Comparison of ENCODE assay signal across 15 cellular contexts in the genomic region with DNA sequence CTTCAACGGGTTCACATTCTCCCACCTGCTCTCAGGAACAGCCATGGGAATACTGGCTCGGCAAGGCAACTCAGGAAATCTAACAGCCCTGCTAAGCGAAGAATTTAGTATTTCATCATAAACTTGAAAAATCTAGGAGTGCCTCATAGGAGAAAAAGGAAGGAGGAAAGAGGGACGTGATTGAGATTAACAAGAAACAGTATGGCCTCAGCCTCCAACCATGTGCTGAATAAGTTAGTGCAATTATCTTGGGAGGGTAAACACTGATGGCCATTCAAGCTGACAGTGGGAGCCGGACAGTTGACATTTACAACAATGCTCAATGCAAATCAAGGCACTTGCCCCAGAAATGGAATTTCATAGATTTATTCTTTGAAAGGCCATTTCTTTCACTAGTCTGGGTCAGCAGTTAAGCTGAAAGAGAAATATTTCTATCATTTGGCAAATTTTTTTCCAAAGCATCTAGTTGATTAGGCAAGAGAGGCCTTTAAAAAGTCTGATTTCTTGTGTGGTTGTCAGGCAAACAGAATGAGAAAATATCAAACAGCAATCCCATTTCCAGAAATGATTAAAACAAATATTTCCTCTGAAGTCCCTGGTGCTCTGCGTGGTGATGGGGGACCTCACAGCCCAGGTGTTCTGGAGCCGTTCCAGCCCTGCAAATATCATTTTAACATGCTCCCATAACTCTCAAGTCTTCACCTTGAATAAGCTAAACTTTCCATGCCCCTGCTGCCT.
A peak's percentile ranks its signal among the peaks of the same experiment; 100 is the strongest.
DNase-seq lines count a peak whose midpoint lies in the region; ATAC-seq, FAIRE-seq and TF ChIP-seq lines count a peak whose summit lies in the region.
"Had no signal": no experiment of that assay in that cellular context is flagged by ENCODE, and none has a peak within 500 bp of the region (broad histone marks: within the 10 kb centered on the region; RNA-seq: fewer than 3 reads in every experiment).

No MANE protein-coding gene starts in this region.

- H3K9me3 Mint-ChIP-seq in neural progenitor cell (no peaks in the 10 kb centered on the region), chondrocyte (ENCODE audit: low read depth) (no peaks in the 10 kb centered on the region)
- H3K9me3 Mint-ChIP-seq: activated B cell treated with CpG ODN at 0.5 μM for 24 hours; stimulated activated effector memory CD8-positive, alpha-beta T cell treated with anti-CD3 and anti-CD28 coated beads, Interleukin-12 subunit alpha, Interleukin-12 subunit beta, amount 100 ng/mL, for 72 hours had no signal

- peak; percentile 65 for FAIRE-seq in A549 (lab: Jason Lieb, UNC)

- H3K36me3 ChIP-seq in neural progenitor cell (no peaks in the 10 kb centered on the region), colonic mucosa (no peaks in the 10 kb centered on the region)

- H3K4me1 ChIP-seq in A549 = peaks cover 34% of the 10 kb centered on the region
- no peaks in the 10 kb centered on the region for H3K4me1 ChIP-seq in neural progenitor cell
- H3K4me1 ChIP-seq in colonic mucosa = no peaks in the 10 kb centered on the region
- H3K4me1 ChIP-seq: parathyroid adenoma had no signal

- H3K79me2 ChIP-seq in neural progenitor cell (ENCODE audit: low read depth) = no peaks in the 10 kb centered on the region
- H3K79me2 ChIP-seq: parathyroid adenoma had no signal

- peaks cover 18% of the 10 kb centered on the region for H3K4me1 Mint-ChIP-seq in neural progenitor cell
- peaks cover 18% of the 10 kb centered on the region for H3K4me1 Mint-ChIP-seq in chondrocyte (ENCODE audit: low read depth)
- H3K4me1 Mint-ChIP-seq: activated B cell treated with CpG ODN at 0.5 μM for 24 hours had no signal

- H4K20me1 ChIP-seq in neural progenitor cell (ENCODE audit: low read depth) = no peaks in the 10 kb centered on the region

- H3K36me3 Mint-ChIP-seq in neural progenitor cell (no peaks in the 10 kb centered on the region), chondrocyte (ENCODE audit: low read depth) (no peaks in the 10 kb centered on the region)
- H3K36me3 Mint-ChIP-seq: stimulated activated effector memory CD8-positive, alpha-beta T cell treated with anti-CD3 and anti-CD28 coated beads, Interleukin-12 subunit alpha, Interleukin-12 subunit beta, amount 100 ng/mL, for 72 hours had no signal

- H3K27me3 ChIP-seq in neural progenitor cell = no peaks in the 10 kb centered on the region
- H3K27me3 ChIP-seq in colonic mucosa = no peaks in the 10 kb centered on the region

- H3K9me3 ChIP-seq in A549 (no peaks in the 10 kb centered on the region), neural progenitor cell (ENCODE audit: low read depth) (no peaks in the 10 kb centered on the region), colonic mucosa (no peaks in the 10 kb centered on the region)

- H3F3A ChIP-seq in neural progenitor cell (ENCODE audit: low read depth) = no peaks in the 10 kb centered on the region

- WGBS in A549 (ENCODE audit: missing lambda C conversion rate) = 54% methylated on average over 7 of the region's 7 CpGs

- POLR2A ChIA-PET in A549 (lab: Yijun Ruan, JAX) = no interaction called here

- H3K27ac Mint-ChIP-seq in neural progenitor cell (peak overlapping the region; percentile 88), chondrocyte (ENCODE audit: unreplicated experiment) (no peak overlapping the region)
- H3K27ac Mint-ChIP-seq: activated B cell treated with CpG ODN at 0.5 μM for 24 hours; stimulated activated effector memory CD8-positive, alpha-beta T cell treated with anti-CD3 and anti-CD28 coated beads, Interleukin-12 subunit alpha, Interleukin-12 subunit beta, amount 100 ng/mL, for 72 hours had no signal

- H3K4me2 ChIP-seq in A549 (peak overlapping the region; percentile 55), neural progenitor cell (no peak overlapping the region)

- intact Hi-C loops in colonic mucosa (cut with DNase I) = no loop called here

- H2AFZ ChIP-seq in neural progenitor cell (replicated peaks) = no peak overlapping the region
- H2AFZ ChIP-seq: parathyroid adenoma had no signal

- H3K27ac ChIP-seq in A549 = peak overlapping the region; percentile 66 to 69
- H3K27ac ChIP-seq in neural progenitor cell = no peak overlapping the region
- H3K27ac ChIP-seq in colonic mucosa = no peak overlapping the region
- H3K27ac ChIP-seq: parathyroid adenoma had no signal

- no peak for TF ChIP-seq EP300 in A549 (IDR thresholded peaks at IDR 0.05)

- no peak for TF ChIP-seq CTCF in A549 (IDR thresholded peaks at IDR 0.05)
- no peak for TF ChIP-seq CTCF in neural progenitor cell (IDR thresholded peaks at IDR 0.05)
- no peak for TF ChIP-seq CTCF in chondrocyte (IDR thresholded peaks at IDR 0.05)
- no peak for TF ChIP-seq CTCF in colonic mucosa (IDR thresholded peaks at IDR 0.05)

- CTCF ChIA-PET in A549 (lab: Yijun Ruan, JAX) = interaction anchor here (1.0 kb wide), 2 partner anchors 39 to 162 kb away, joined by 3 read pairs; no protein-coding TSS in a partner anchor

- no peak for TF ChIP-seq POLR2A in A549 (IDR thresholded peaks at IDR 0.05; ENCODE audit: low read length)

- ATAC-seq in A549 (peak; percentile 11 to 38; a peak in 3 of 6 replicates), HG02840 (IDR thresholded peaks at IDR 0.05; ENCODE audit: low FRiP score, unreplicated experiment) (no peak), GM18520 (IDR thresholded peaks at IDR 0.05; ENCODE audit: unreplicated experiment) (no peak)
- ATAC-seq: stimulated activated effector memory CD8-positive, alpha-beta T cell treated with anti-CD3 and anti-CD28 coated beads, Interleukin-12 subunit alpha, Interleukin-12 subunit beta, amount 100 ng/mL, for 72 hours had no signal

- DNase-seq in A549 (ENCODE audit: low read depth in 1 of 2, low spot score in 1 of 2) = no peak
- peak; percentile 57 for DNase-seq in NCI-H1417 treated with DMSO at 0.1 percent for 48 hours (lab: John Stamatoyannopoulos, UW)
- peak; percentile 9 for DNase-seq in dermis blood vessel endothelial cell
- no peak for DNase-seq in neural progenitor cell (ENCODE audit: low spot score)
- DNase-seq in chondrocyte (ENCODE audit: low spot score) = no peak
- DNase-seq in colonic mucosa = no peak
- DNase-seq: activated B cell treated with CpG ODN at 0.5 μM for 24 hours; effector memory CD4-positive, alpha-beta T cell; NCI-H1436 treated with DMSO at 0.1 percent for 48 hours; stimulated activated CD4-positive, alpha-beta T cell treated with anti-CD3 and anti-CD28 coated beads, Interleukin-1b, Interleukin-23, amount 100 ng/mL, for 48 hours; SW 1271 had no signal

- peak overlapping the region; percentile 64 for H3K4me3 Mint-ChIP-seq in neural progenitor cell
- no peak overlapping the region for H3K4me3 Mint-ChIP-seq in chondrocyte (ENCODE audit: unreplicated experiment)
- H3K4me3 Mint-ChIP-seq: activated B cell treated with CpG ODN at 0.5 μM for 24 hours; stimulated activated effector memory CD8-positive, alpha-beta T cell treated with anti-CD3 and anti-CD28 coated beads, Interleukin-12 subunit alpha, Interleukin-12 subunit beta, amount 100 ng/mL, for 72 hours had no signal

- H3K4me3 ChIP-seq in A549 (no peak overlapping the region), neural progenitor cell (no peak overlapping the region), colonic mucosa (no peak overlapping the region)

- TF ChIP-seq RAD21 in A549 (conservative IDR thresholded peaks at IDR 0.05 in 1 of 2, IDR thresholded peaks at IDR 0.05 in 1 of 2) = no peak

- no peaks in the 10 kb centered on the region for H3K27me3 Mint-ChIP-seq in neural progenitor cell (ENCODE audit: insufficient read depth, low read depth)
- H3K27me3 Mint-ChIP-seq in chondrocyte (ENCODE audit: low read depth) = no peaks in the 10 kb centered on the region

- H3K9ac ChIP-seq in neural progenitor cell (no peak overlapping the region), colonic mucosa (ENCODE audit: low read depth in 2 of 2, low read length in 2 of 2) (no peak overlapping the region)
- H3K9ac ChIP-seq: parathyroid adenoma had no signal

TF ChIP-seq in A549, 52 proteins besides CTCF, POLR2A, EP300 and RAD21:
- TF ChIP-seq BHLHE40 (IDR thresholded peaks at IDR 0.05; ENCODE audit: low read depth, low read length) = no peak
TF ChIP-seq in A549: peak in this region for 0.

Comparison
In these comparisons a context has a peak if more than half of its experiments do, and no peak if none do; other contexts are left out.
1. ATAC-seq: peak in A549 (2 of 2); none in HG02840 (single experiment) and GM18520 (single experiment).
2. DNase-seq: peak in NCI-H1417 treated with DMSO at 0.1 percent for 48 hours (single experiment) and dermis blood vessel endothelial cell (single experiment); none in A549 (0 of 2), neural progenitor cell (single experiment), chondrocyte (single experiment) and colonic mucosa (single experiment).
3. H3K27ac ChIP-seq: peak in A549 (2 of 2); none in neural progenitor cell (single experiment) and colonic mucosa (single experiment).